Comparison of ENCODE assay signal across 8 cellular contexts in the genomic region with DNA sequence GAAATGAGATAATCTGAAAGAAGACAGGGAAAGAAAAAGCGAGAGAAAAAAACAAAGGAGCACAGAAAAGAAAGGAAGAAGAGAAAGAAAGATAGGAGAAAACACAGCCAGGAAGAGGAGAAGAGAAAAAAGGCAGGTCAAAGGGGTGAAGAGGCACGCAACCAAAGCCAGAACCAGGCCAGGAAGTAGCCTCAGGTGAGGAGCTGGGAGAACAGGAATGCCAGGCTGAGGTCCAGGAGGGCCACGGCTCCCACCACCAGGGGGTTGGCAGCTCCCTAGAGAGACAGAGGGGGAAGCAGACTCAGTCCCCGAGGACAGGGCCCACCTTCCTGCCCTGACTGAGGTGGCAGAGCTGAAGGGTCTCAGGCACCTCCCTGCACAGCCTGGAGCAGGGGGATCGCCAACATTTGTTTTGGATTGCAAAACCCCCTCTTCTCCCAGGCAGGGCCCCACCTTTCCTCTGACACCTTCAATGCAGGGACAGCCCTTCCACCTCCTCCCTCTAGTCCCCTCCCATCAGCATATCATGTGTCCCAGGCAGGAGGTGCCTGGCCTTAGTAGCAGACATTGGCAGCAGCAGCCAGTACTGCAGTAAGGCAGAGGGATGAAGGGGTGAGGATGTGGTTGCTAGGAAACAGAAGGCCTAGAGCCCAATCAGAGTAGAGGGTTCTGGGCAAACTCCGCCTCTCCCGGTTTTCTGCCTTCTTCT. TPM values are rescaled to one million over a fixed set of nuclear protein-coding genes. Genes with fewer than 3 reads are reported as not detected.
DNase-seq lines count a peak whose midpoint lies in the region; ATAC-seq and TF ChIP-seq lines count a peak whose summit lies in the region.

No MANE protein-coding gene starts in this region.

- no TSS peak for BruUV-seq in Calu3 (replicated peaks; lab: Mats Ljungman, UMichigan)

- no peaks in the 10 kb centered on the region for H3K9me3 ChIP-seq in WERI-Rb-1 (ENCODE audit: severe bottlenecking)

- DNase-seq in Calu3 (peak; percentile 42), HT1080 (ENCODE audit: low read depth) (peak; percentile 64), WERI-Rb-1 (peak; percentile 50), kidney epithelial cell (ENCODE audit: low read depth) (no peak), foreskin fibroblast (no peak)
- DNase-seq in activated CD4-positive, alpha-beta T cell treated with anti-CD3 and anti-CD28 coated beads, Interleukin-2, amount 50 U/mL, for 48 hours, result no peak

- ATAC-seq in GM18519 (IDR thresholded peaks at IDR 0.05; ENCODE audit: low FRiP score, unreplicated experiment), result no peak
- no peak for ATAC-seq in GM19395 (IDR thresholded peaks at IDR 0.05; ENCODE audit: unreplicated experiment)

- H3K4me3 Mint-ChIP-seq in Calu3 (ENCODE audit: low read depth, unreplicated experiment), result no peak overlapping the region

- no peak for TF ChIP-seq CTCF in Calu3 (IDR thresholded peaks at IDR 0.05; ENCODE audit: unreplicated experiment)
- TF ChIP-seq CTCF in WERI-Rb-1 (IDR thresholded peaks at IDR 0.05; ENCODE audit: low read depth, low read length), result no peak
- TF ChIP-seq CTCF in kidney epithelial cell (IDR thresholded peaks at IDR 0.05; ENCODE audit: insufficient read depth, low read length, poor library complexity, severe bottlenecking), result peak; percentile 9
- TF ChIP-seq CTCF in foreskin fibroblast (IDR thresholded peaks at IDR 0.05; ENCODE audit: low read depth, low read length), result no peak

- no peak overlapping the region for H3K27ac Mint-ChIP-seq in Calu3 (ENCODE audit: unreplicated experiment)

- peaks cover 9% of the 10 kb centered on the region for H3K36me3 ChIP-seq in WERI-Rb-1
- peaks cover 1% of the 10 kb centered on the region for H3K36me3 ChIP-seq in kidney epithelial cell (ENCODE audit: control insufficient read depth, insufficient read depth, low read length)

- intact Hi-C loops in Calu3 (cut with micrococcal nuclease; ENCODE audit: unreplicated experiment), result no loop called here

- peak overlapping the region; percentile 69; the same call in 1 of the 2 replicates for H3K27ac ChIP-seq in WERI-Rb-1

- peaks cover 31% of the 10 kb centered on the region for H3K36me3 Mint-ChIP-seq in Calu3 (ENCODE audit: insufficient read depth, unreplicated experiment)

- CTCF ChIA-PET in Calu3 (lab: Charles Lee), result interaction anchor here (0.9 to 1.0 kb wide), 2 partner anchors 91 to 341 kb away, joined by 3 read pairs; no protein-coding TSS in a partner anchor

- H3K27me3 Mint-ChIP-seq in Calu3 (ENCODE audit: unreplicated experiment), result peaks cover 22% of the 10 kb centered on the region

- H3K4me3 ChIP-seq in WERI-Rb-1 (ENCODE audit: low read depth, low read length), result no peak overlapping the region
- no peak overlapping the region for H3K4me3 ChIP-seq in kidney epithelial cell (ENCODE audit: low read depth, low read length)
- H3K4me3 ChIP-seq in foreskin fibroblast (ENCODE audit: low read depth in 1 of 2, low read length in 2 of 2), result no peak overlapping the region

- no peaks in the 10 kb centered on the region for H3K27me3 ChIP-seq in WERI-Rb-1 (ENCODE audit: insufficient read depth, low read depth, severe bottlenecking)
- peaks cover 25% of the 10 kb centered on the region for H3K27me3 ChIP-seq in kidney epithelial cell (ENCODE audit: control insufficient read depth, insufficient read depth, low read length)

- no peaks in the 10 kb centered on the region for H3K9me3 Mint-ChIP-seq in Calu3 (ENCODE audit: low read depth, unreplicated experiment)

- peaks cover 34% of the 10 kb centered on the region for H3K4me1 Mint-ChIP-seq in Calu3 (ENCODE audit: low read depth, unreplicated experiment)

RNA-seq across cellular contexts. Expression of a gene that starts 2.0 kb away (rescaled TPM):
- total RNA-seq in Calu3 (2022) (152 and 173 TPM in 2 replicates), kidney epithelial cell (93.2 and 93.4 TPM in 2 replicates)
- 26.5 and 31.5 TPM in 2 replicates for total RNA-seq in HT1080 (2014; rRNA removed; shearing (Covaris generic))
- polyA plus RNA-seq in HT1080 (2015; cell fraction: cytosol; rRNA removed), result 15.8 and 19.8 TPM in 2 replicates
- 226 and 244 TPM in 2 replicates for polyA plus RNA-seq in HT1080 (2015; cell fraction: nucleus; rRNA removed)

RNA-seq across cellular contexts. Expression of a gene that starts 9.0 kb away (rescaled TPM):
- not detected in 2 replicates for total RNA-seq in Calu3 (2022)
- total RNA-seq in HT1080 (2014; rRNA removed; shearing (Covaris generic)), result 32.5 and 36.3 TPM in 2 replicates
- polyA plus RNA-seq in HT1080 (2015; cell fraction: cytosol; rRNA removed), result 44.0 and 49.2 TPM in 2 replicates
- polyA plus RNA-seq in HT1080 (2015; cell fraction: nucleus; rRNA removed), result 74.5 and 79.1 TPM in 2 replicates
- 1.0 and 1.1 TPM in 2 replicates for total RNA-seq in kidney epithelial cell

RNA-seq across cellular contexts. Expression of a gene that starts 13.5 kb away (rescaled TPM):
- total RNA-seq in Calu3 (2022), result 15.4 and 18.3 TPM in 2 replicates
- 19.5 and 25.8 TPM in 2 replicates for total RNA-seq in HT1080 (2014; rRNA removed; shearing (Covaris generic))
- polyA plus RNA-seq in HT1080 (2015; cell fraction: cytosol; rRNA removed), result 21.1 and 23.1 TPM in 2 replicates
- polyA plus RNA-seq in HT1080 (2015; cell fraction: nucleus; rRNA removed), result 31.6 and 34.4 TPM in 2 replicates
- total RNA-seq in kidney epithelial cell, result 5.7 and 8.5 TPM in 2 replicates

RNA-seq across cellular contexts. Expression of a gene that starts 18.0 kb away (rescaled TPM):
- 3.7 TPM in 2 replicates for total RNA-seq in Calu3 (2022)
- 0.63 and 1.2 TPM in 2 replicates for total RNA-seq in HT1080 (2014; rRNA removed; shearing (Covaris generic))
- polyA plus RNA-seq in HT1080 (2015; cell fraction: cytosol; rRNA removed), result 0.32 and 0.91 TPM in 2 replicates
- 0.39 and 0.49 TPM in 2 replicates for polyA plus RNA-seq in HT1080 (2015; cell fraction: nucleus; rRNA removed)
- total RNA-seq in kidney epithelial cell, result 2.3 and 2.6 TPM in 2 replicates

Comparison
In these comparisons a context has a peak if more than half of its experiments do, and no peak if none do; other contexts are left out.
1. DNase-seq: peak in Calu3 (single experiment), HT1080 (single experiment) and WERI-Rb-1 (single experiment); none in kidney epithelial cell (single experiment), foreskin fibroblast (0 of 2) and activated CD4-positive, alpha-beta T cell treated with anti-CD3 and anti-CD28 coated beads, Interleukin-2, amount 50 U/mL, for 48 hours (0 of 2).
2. RNA of a gene that starts 9.0 kb away (total RNA-seq): 32.5 to 36.3 TPM in HT1080; 1.0 to 1.1 TPM in kidney epithelial cell and not detected in Calu3; every median in the first group is over 10 times any median in the second.